In the genomic region with DNA sequence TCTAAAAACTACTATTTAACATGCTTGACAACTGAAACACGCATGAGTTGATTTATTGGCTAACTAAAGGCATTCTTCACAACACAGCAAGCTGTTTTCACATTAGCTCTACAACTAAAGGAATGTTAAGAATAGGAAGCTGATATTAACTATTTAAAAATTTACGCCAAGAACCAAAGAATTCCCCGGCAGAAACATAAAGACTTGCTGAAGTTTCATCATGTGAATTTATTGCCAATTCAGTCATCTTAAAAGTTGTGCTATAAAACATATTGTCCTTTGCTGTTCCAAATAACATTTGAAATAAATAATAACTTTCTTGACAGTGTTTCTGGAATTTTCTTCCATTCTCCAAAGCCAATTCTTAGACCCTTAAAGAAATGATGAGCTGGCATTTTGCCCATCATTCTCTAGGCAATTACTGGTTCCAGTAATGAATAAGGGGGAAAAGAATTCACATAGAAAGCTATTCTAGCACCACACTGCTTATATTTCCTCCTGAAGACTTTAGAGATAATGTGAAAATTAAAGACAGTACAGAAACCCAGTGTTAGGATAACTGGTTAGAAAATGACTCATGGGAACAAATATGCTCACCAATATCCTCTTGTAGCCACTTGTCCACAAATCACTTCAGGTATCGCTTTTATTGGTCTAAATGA, we compare ENCODE assay signal across 1 cellular context.
TF ChIP-seq lines count a peak whose summit lies in the region.

No MANE protein-coding gene starts in this region.

TF ChIP-seq in WTC11, 78 proteins besides CTCF, POLR2A, EP300 and RAD21 (continued from another document):
- no peak for TF ChIP-seq MAX (CRISPR knock-in tag; IDR thresholded peaks at IDR 0.05)
